In the genomic region with DNA sequence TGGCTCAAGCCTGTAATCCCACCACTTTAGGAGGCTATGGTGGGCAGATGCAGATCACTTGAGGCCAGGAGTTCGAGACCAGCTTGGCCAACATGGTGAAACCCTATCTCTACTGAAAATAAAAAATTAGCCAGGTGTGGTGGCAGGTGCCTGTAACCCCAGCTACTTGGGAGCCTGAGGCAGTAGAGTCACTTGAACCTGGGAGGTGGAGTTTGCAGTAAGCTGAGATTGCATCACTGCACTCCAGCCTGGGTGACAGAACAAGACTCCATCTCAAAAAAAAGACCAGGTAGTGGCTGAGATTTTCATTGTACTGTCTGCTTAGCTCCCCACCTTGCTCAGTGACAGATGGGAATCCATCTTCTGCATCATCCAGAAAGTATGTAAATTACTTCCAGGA, we compare ENCODE assay signal across 8 cellular contexts. TPM values are rescaled to one million over a fixed set of nuclear protein-coding genes. Genes with fewer than 3 reads are reported as not detected.
DNase-seq lines count a peak whose midpoint lies in the region; ATAC-seq and TF ChIP-seq lines count a peak whose summit lies in the region.
"Not testable (repeated sequence)": the region's sequence is repeated elsewhere in the genome, so short reads cannot be mapped to it uniquely, and the experiment has no call there.
"Had no signal": no experiment of that assay in that cellular context is flagged by ENCODE, and none has a peak within 500 bp of the region (broad histone marks: within the 10 kb centered on the region; RNA-seq: fewer than 3 reads in every experiment).

No MANE protein-coding gene starts in this region.

- peaks cover 13% of the 10 kb centered on the region for H3K4me1 ChIP-seq in CD4-positive, CD25-positive, alpha-beta regulatory T cell (ENCODE audit: control insufficient read depth, insufficient read depth, low read length, poor library complexity, severe bottlenecking)
- peaks cover 14% of the 10 kb centered on the region for H3K4me1 ChIP-seq in KMS-11 (ENCODE audit: low read depth, poor library complexity, severe bottlenecking)
- H3K4me1 ChIP-seq in hepatocyte (ENCODE audit: insufficient read depth) = peaks cover 13% of the 10 kb centered on the region
- not testable (repeated sequence) for H3K4me1 ChIP-seq in lung (ENCODE audit: control insufficient read depth in 2 of 2, insufficient read depth in 2 of 2, low read length in 2 of 2)
- H3K4me1 ChIP-seq in spleen = peaks cover 0 to 23% (median 13%) of the 10 kb centered on the region in 6 donors

- H3K79me2 ChIP-seq in KMS-11 (ENCODE audit: insufficient read depth, low read depth); hepatocyte: not testable (repeated sequence)

- DNase-seq in CD4-positive, CD25-positive, alpha-beta regulatory T cell; hepatocyte (ENCODE audit: low spot score); spleen: not testable (repeated sequence)
- DNase-seq in OCI-M1 (lab: John Stamatoyannopoulos, UW) (peak; percentile 25), lung (ENCODE audit: low spot score) (peak; percentile 34)
- DNase-seq in activated naive CD4-positive, alpha-beta T cell treated with anti-CD3 and anti-CD28 coated beads for 36 hours = peak; percentile 16

- not testable (repeated sequence) for H3K36me3 ChIP-seq in CD4-positive, CD25-positive, alpha-beta regulatory T cell (ENCODE audit: control insufficient read depth, insufficient read depth, low read length); KMS-11 (ENCODE audit: insufficient read depth); hepatocyte (replicated peaks; ENCODE audit: insufficient read depth, low read depth); lung (ENCODE audit: control insufficient read depth in 2 of 2, insufficient read depth in 2 of 2, low read length in 2 of 2); spleen

- not testable (repeated sequence) for H3K4me3 Mint-ChIP-seq in CD4-positive, CD25-positive, alpha-beta regulatory T cell
- H3K4me3 Mint-ChIP-seq in activated naive CD4-positive, alpha-beta T cell treated with anti-CD3 and anti-CD28 coated beads for 36 hours = peak overlapping the region; percentile 87

- CTCF ChIA-PET in activated naive CD4-positive, alpha-beta T cell treated with anti-CD3 and anti-CD28 coated beads for 36 hours (lab: Charles Lee) = interaction anchor here (1.0 to 1.2 kb wide), 4 partner anchors 10 to 26 kb away, joined by 3 to 4 read pairs (median 3); no protein-coding TSS in a partner anchor

- ATAC-seq in CD4-positive, CD25-positive, alpha-beta regulatory T cell (ENCODE audit: low read depth in 2 of 2); lung (ENCODE audit: insufficient read depth, low FRiP score): not testable (repeated sequence)

- peak overlapping the region; percentile 74 for H3K4me2 ChIP-seq in KMS-11
- H3K4me2 ChIP-seq in hepatocyte = peak overlapping the region; percentile 76

- peaks cover 0 to 28% (median 19%) of the 10 kb centered on the region in 4 donors for H3K4me1 Mint-ChIP-seq in CD4-positive, CD25-positive, alpha-beta regulatory T cell
- peaks cover 25% of the 10 kb centered on the region for H3K4me1 Mint-ChIP-seq in activated naive CD4-positive, alpha-beta T cell treated with anti-CD3 and anti-CD28 coated beads for 36 hours (ENCODE audit: low read depth)

- 95% methylated on average over 1 of the region's 1 CpG for WGBS in hepatocyte (ENCODE audit: low lambda C conversion rate, missing lambda C conversion rate)
- WGBS in lung, 2 donors = 58 to 100% methylated on average over 1 of the region's 1 CpG
- 79 to 100% (median 88%) methylated on average over 1 of the region's 1 CpG for WGBS in spleen, 5 donors

- not testable (repeated sequence) for H3K9me2 ChIP-seq in hepatocyte (replicated peaks; ENCODE audit: insufficient read depth)

- H3K4me3 ChIP-seq in CD4-positive, CD25-positive, alpha-beta regulatory T cell (ENCODE audit: low read depth, low read length); hepatocyte; lung; spleen: not testable (repeated sequence)
- peak overlapping the region; percentile 63 for H3K4me3 ChIP-seq in KMS-11 (IDR thresholded peaks at IDR 0.05; ENCODE audit: insufficient read depth, low read depth, low read length)

- peak overlapping the region; percentile 73 for H3K27ac ChIP-seq in CD4-positive, CD25-positive, alpha-beta regulatory T cell (ENCODE audit: insufficient read depth, low read length, poor library complexity, severe bottlenecking)
- H3K27ac ChIP-seq in KMS-11 = peak overlapping the region; percentile 50; the same call in 1 of the 2 replicates
- peak overlapping the region; percentile 38 for H3K27ac ChIP-seq in hepatocyte
- H3K27ac ChIP-seq in lung (ENCODE audit: low read depth in 1 of 2, low read length in 1 of 2) = not testable (repeated sequence)
- H3K27ac ChIP-seq in spleen = peak overlapping the region in 5 of 8 donors; percentile 79 to 86 (median 81)

- H4K20me1 ChIP-seq in KMS-11 (ENCODE audit: insufficient read depth); hepatocyte (ENCODE audit: insufficient read depth, poor library complexity, severe bottlenecking): not testable (repeated sequence)

- not testable (repeated sequence) for H3K27me3 Mint-ChIP-seq in CD4-positive, CD25-positive, alpha-beta regulatory T cell; activated naive CD4-positive, alpha-beta T cell treated with anti-CD3 and anti-CD28 coated beads for 36 hours (ENCODE audit: low read depth)

- peak overlapping the region; percentile 87; the same call in 1 of the 2 replicates for H2AFZ ChIP-seq in KMS-11 (ENCODE audit: low read depth)
- not testable (repeated sequence) for H2AFZ ChIP-seq in hepatocyte

- TF ChIP-seq POLR2A in spleen (IDR thresholded peaks at IDR 0.05) = not testable (repeated sequence)

- H3K9me3 ChIP-seq in CD4-positive, CD25-positive, alpha-beta regulatory T cell (ENCODE audit: control insufficient read depth in 2 of 2, low read length in 2 of 2); hepatocyte (ENCODE audit: low read depth); lung (ENCODE audit: control insufficient read depth in 2 of 2, insufficient read depth in 1 of 2, low read length in 1 of 2): not testable (repeated sequence)
- H3K9me3 ChIP-seq in spleen = peaks cover 0 to 14% (median 0%) of the 10 kb centered on the region in 8 donors

- H3K9me3 Mint-ChIP-seq in CD4-positive, CD25-positive, alpha-beta regulatory T cell; activated naive CD4-positive, alpha-beta T cell treated with anti-CD3 and anti-CD28 coated beads for 36 hours: not testable (repeated sequence)

- not testable (repeated sequence) for TF ChIP-seq CTCF in KMS-11 (conservative IDR thresholded peaks at IDR 0.05; ENCODE audit: low read depth, low read length); hepatocyte (IDR thresholded peaks at IDR 0.05; ENCODE audit: poor library complexity); lung (IDR thresholded peaks at IDR 0.05; ENCODE audit: control extremely low read depth, extremely low read depth); spleen (IDR thresholded peaks at IDR 0.05 in 8 of 11, conservative IDR thresholded peaks at IDR 0.05 in 3 of 11)

- intact Hi-C loops in activated naive CD4-positive, alpha-beta T cell treated with anti-CD3 and anti-CD28 coated beads for 36 hours (cut with micrococcal nuclease); spleen (cut with DNase I; ENCODE audit: low total_unique reads): not testable (repeated sequence)

- peaks cover 17% of the 10 kb centered on the region for H3K36me3 Mint-ChIP-seq in CD4-positive, CD25-positive, alpha-beta regulatory T cell
- H3K36me3 Mint-ChIP-seq in activated naive CD4-positive, alpha-beta T cell treated with anti-CD3 and anti-CD28 coated beads for 36 hours (ENCODE audit: low read depth) = not testable (repeated sequence)

- peak overlapping the region in 1 of 3 donors; percentile 87 for H3K27ac Mint-ChIP-seq in CD4-positive, CD25-positive, alpha-beta regulatory T cell
- not testable (repeated sequence) for H3K27ac Mint-ChIP-seq in activated naive CD4-positive, alpha-beta T cell treated with anti-CD3 and anti-CD28 coated beads for 36 hours

- H3K27me3 ChIP-seq in CD4-positive, CD25-positive, alpha-beta regulatory T cell (ENCODE audit: control insufficient read depth, insufficient read depth, low read length); KMS-11 (ENCODE audit: insufficient read depth, low read depth); hepatocyte; lung (ENCODE audit: control insufficient read depth, insufficient read depth); spleen (replicated peaks in 1 of 7): not testable (repeated sequence)

- H3K9ac ChIP-seq in KMS-11 = peak overlapping the region; percentile 36; the same call in 1 of the 2 replicates

RNA-seq across cellular contexts. Expression of a gene that starts 0.6 kb away (rescaled TPM):
- 0.91 TPM for total RNA-seq in CD4-positive, CD25-positive, alpha-beta regulatory T cell
- 1 to 10 TPM; 1.7 to 7.2 (median 3.7) TPM for polyA plus RNA-seq in CD4-positive, CD25-positive, alpha-beta regulatory T cell
- 10 to 100 TPM; 29.6 to 35.0 TPM for total RNA-seq in activated naive CD4-positive, alpha-beta T cell treated with anti-CD3 and anti-CD28 coated beads for 36 hours
- total RNA-seq in hepatocyte = 26.5 and 46.7 TPM in 2 replicates
- 14.5 and 18.9 TPM in 2 replicates for polyA plus RNA-seq in hepatocyte
- total RNA-seq in lung = 10 to 100 TPM; 23.0 to 31.6 TPM
- 10 to 100 TPM; 10.3 to 48.6 TPM for polyA plus RNA-seq in lung
- 1 to 10 TPM; 2.6 to 9.0 (median 4.7) TPM for total RNA-seq in spleen
- 1 to 10 TPM; 3.0 to 4.2 (median 4.2) TPM for polyA plus RNA-seq in spleen
- total RNA-seq: A673 had no signal

RNA-seq across cellular contexts. Expression of a gene that starts 22.8 kb away (rescaled TPM):
- 97.6 TPM for total RNA-seq in CD4-positive, CD25-positive, alpha-beta regulatory T cell
- 10 to 100 TPM; 56.1 to 75.1 (median 70.9) TPM for polyA plus RNA-seq in CD4-positive, CD25-positive, alpha-beta regulatory T cell
- 10 to 100 TPM; 47.5 to 49.8 TPM for total RNA-seq in activated naive CD4-positive, alpha-beta T cell treated with anti-CD3 and anti-CD28 coated beads for 36 hours
- total RNA-seq in hepatocyte = 42.7 and 51.6 TPM in 2 replicates
- polyA plus RNA-seq in hepatocyte = 27.3 and 27.7 TPM in 2 replicates
- 10 to 100 TPM; 33.2 to 64.1 TPM for total RNA-seq in lung
- 10 to 100 TPM; 16.2 to 19.5 TPM for polyA plus RNA-seq in lung
- total RNA-seq in spleen = 10 to 100 TPM; 33.6 to 63.1 (median 40.3) TPM
- polyA plus RNA-seq in spleen = 10 to 100 TPM; 17.1 to 19.9 (median 17.5) TPM

RNA-seq across cellular contexts. Expression of a gene that starts 41.8 kb away (rescaled TPM):
- total RNA-seq in CD4-positive, CD25-positive, alpha-beta regulatory T cell = 2.0 TPM
- polyA plus RNA-seq in CD4-positive, CD25-positive, alpha-beta regulatory T cell = 1 to 10 TPM; 2.8 to 4.9 (median 3.6) TPM
- total RNA-seq in activated naive CD4-positive, alpha-beta T cell treated with anti-CD3 and anti-CD28 coated beads for 36 hours = 10 to 100 TPM; 18.4 to 19.6 TPM
- total RNA-seq in hepatocyte (20.8 and 26.9 TPM in 2 replicates), lung (10 to 100 TPM; 12.5 to 29.7 TPM), spleen (10 to 100 TPM in 3 of 7 donors, 1 to 10 TPM in 4; 6.9 to 15.3 (median 8.9) TPM)
- polyA plus RNA-seq in hepatocyte (6.9 and 19.1 TPM in 2 replicates), lung (1 to 10 TPM; 5.9 to 9.3 TPM), spleen (1 to 10 TPM; 2.5 to 5.8 (median 3.8) TPM)

RNA-seq across cellular contexts. Expression of a gene that starts 41.9 kb away (rescaled TPM):
- total RNA-seq in CD4-positive, CD25-positive, alpha-beta regulatory T cell = 1.7 TPM
- 1 to 10 TPM in 3 of 4 donors, under 1 TPM in 1; 0.34 to 1.5 (median 1.2) TPM for polyA plus RNA-seq in CD4-positive, CD25-positive, alpha-beta regulatory T cell
- total RNA-seq in activated naive CD4-positive, alpha-beta T cell treated with anti-CD3 and anti-CD28 coated beads for 36 hours = 10 to 100 TPM; 26.4 to 27.8 TPM
- total RNA-seq in hepatocyte (3.6 and 9.4 TPM in 2 replicates), lung (1 to 10 TPM; 2.7 to 6.3 TPM), spleen (1 to 10 TPM; 1.1 to 3.7 (median 1.9) TPM)
- polyA plus RNA-seq in hepatocyte (2.9 and 3.5 TPM in 2 replicates), lung (under 1 TPM; 0.73 to 0.84 TPM), spleen (1 to 10 TPM in 1 of 3 donors, under 1 TPM in 2; 0.46 to 1.1 (median 0.90) TPM)
